8 cellular contexts compared by ENCODE assay signal in genomic region chr21:34351786-34352241, GRCh38. TPM values are rescaled to one million over a fixed set of nuclear protein-coding genes. Genes with fewer than 3 reads are reported as not detected.
DNase-seq lines count a peak whose midpoint lies in the region; ATAC-seq and TF ChIP-seq lines count a peak whose summit lies in the region.

No MANE protein-coding gene starts in this region.

- H3K27ac Mint-ChIP-seq in activated naive CD4-positive, alpha-beta T cell treated with anti-CD3 and anti-CD28 coated beads for 36 hours, result no peak overlapping the region
- H3K27ac Mint-ChIP-seq in neural crest cell (ENCODE audit: unreplicated experiment), result no peak overlapping the region

- DNase-seq in activated naive CD4-positive, alpha-beta T cell treated with anti-CD3 and anti-CD28 coated beads for 36 hours, result peak; percentile 45
- no peak for DNase-seq in activated naive CD4-positive, alpha-beta T cell treated with Interleukin-2 at 50 U/mL for 16 hours
- DNase-seq in NCI-H2107 treated with DMSO at 0.1 percent for 48 hours (lab: John Stamatoyannopoulos, UW; ENCODE audit: unreplicated experiment) (peak; percentile 90), fibroblast of pulmonary artery (ENCODE audit: low read depth) (peak; percentile 42), neural crest cell (ENCODE audit: low read depth, low spot score) (peak; percentile 37)

- H3K27me3 Mint-ChIP-seq in activated naive CD4-positive, alpha-beta T cell treated with anti-CD3 and anti-CD28 coated beads for 36 hours (ENCODE audit: low read depth), result peaks cover 3% of the 10 kb centered on the region
- no peaks in the 10 kb centered on the region for H3K27me3 Mint-ChIP-seq in neural crest cell (ENCODE audit: low read depth)

- peaks cover 4% of the 10 kb centered on the region for H3K9me3 Mint-ChIP-seq in activated naive CD4-positive, alpha-beta T cell treated with anti-CD3 and anti-CD28 coated beads for 36 hours
- H3K9me3 Mint-ChIP-seq in neural crest cell, result peaks cover 3% of the 10 kb centered on the region

- no peaks in the 10 kb centered on the region for H3K36me3 Mint-ChIP-seq in activated naive CD4-positive, alpha-beta T cell treated with anti-CD3 and anti-CD28 coated beads for 36 hours (ENCODE audit: low read depth)
- H3K36me3 Mint-ChIP-seq in neural crest cell (ENCODE audit: low read depth), result no peaks in the 10 kb centered on the region

- no peak overlapping the region for H3K4me3 ChIP-seq in fibroblast of pulmonary artery (replicated peaks; ENCODE audit: low read depth, low read length)

- H3K27ac ChIP-seq in VCaP, result no peak overlapping the region

- H3K4me3 Mint-ChIP-seq in activated naive CD4-positive, alpha-beta T cell treated with anti-CD3 and anti-CD28 coated beads for 36 hours, result no peak overlapping the region
- H3K4me3 Mint-ChIP-seq in neural crest cell, result no peak overlapping the region

- CTCF ChIA-PET in activated naive CD4-positive, alpha-beta T cell treated with anti-CD3 and anti-CD28 coated beads for 36 hours (lab: Charles Lee), result interaction anchor here (0.7 to 10.5 kb wide), 3 partner anchors 11 to 533 kb away, joined by 3 to 168 read pairs (median 12); no protein-coding TSS in a partner anchor

- H3K4me1 Mint-ChIP-seq in activated naive CD4-positive, alpha-beta T cell treated with anti-CD3 and anti-CD28 coated beads for 36 hours (ENCODE audit: low read depth), result peaks cover 3% of the 10 kb centered on the region
- H3K4me1 Mint-ChIP-seq in neural crest cell, result peaks cover 36% of the 10 kb centered on the region

- ATAC-seq in HG02588 (IDR thresholded peaks at IDR 0.05; ENCODE audit: unreplicated experiment) (peak; percentile 55), HG02884 (IDR thresholded peaks at IDR 0.05; ENCODE audit: unreplicated experiment) (no peak)

- intact Hi-C loops in activated naive CD4-positive, alpha-beta T cell treated with anti-CD3 and anti-CD28 coated beads for 36 hours (cut with micrococcal nuclease), result no loop called here

- TF ChIP-seq CTCF in VCaP (conservative IDR thresholded peaks at IDR 0.05), result peak; percentile 98
- peak; percentile 57 for TF ChIP-seq CTCF in fibroblast of pulmonary artery (IDR thresholded peaks at IDR 0.05; ENCODE audit: low read length, missing control alignments)
- peak; percentile 76 for TF ChIP-seq CTCF in neural crest cell (conservative IDR thresholded peaks at IDR 0.05)

RNA-seq across cellular contexts. Expression of gene KCNE2, which starts 12.0 kb away (rescaled TPM):
- not detected for total RNA-seq in activated naive CD4-positive, alpha-beta T cell treated with anti-CD3 and anti-CD28 coated beads for 36 hours
- total RNA-seq in neural crest cell, result 0.39 and 0.61 TPM in 2 replicates

RNA-seq across cellular contexts. Expression of gene SMIM11, which starts 23.5 kb away (rescaled TPM):
- 10 to 100 TPM; 16.4 to 16.5 TPM for total RNA-seq in activated naive CD4-positive, alpha-beta T cell treated with anti-CD3 and anti-CD28 coated beads for 36 hours
- total RNA-seq in neural crest cell, result 16.7 and 17.0 TPM in 2 replicates
